In genomic region chr12:46124132-46124847, GRCh38 we compare ENCODE assay signal across 10 cellular contexts.
DNase-seq lines count a peak whose midpoint lies in the region; ATAC-seq and TF ChIP-seq lines count a peak whose summit lies in the region.
"Had no signal": no experiment of that assay in that cellular context is flagged by ENCODE, and none has a peak within 500 bp of the region (broad histone marks: within the 10 kb centered on the region; RNA-seq: fewer than 3 reads in every experiment).

No MANE protein-coding gene starts in this region.

- no peaks in the 10 kb centered on the region for H3K36me3 ChIP-seq in SK-N-MC (ENCODE audit: insufficient read depth, low read length)
- H3K36me3 ChIP-seq in thoracic aorta: no peaks in the 10 kb centered on the region

- H3K9me3 ChIP-seq in SK-N-MC (ENCODE audit: low read depth, low read length): no peaks in the 10 kb centered on the region
- H3K9me3 ChIP-seq in thoracic aorta: no peaks in the 10 kb centered on the region

- H3K4me3 ChIP-seq in SK-N-MC (peak overlapping the region; percentile 70), thoracic aorta (peak overlapping the region; percentile 59)

- H3K4me1 ChIP-seq in thoracic aorta (ENCODE audit: control insufficient read depth in 1 of 2, low read depth in 2 of 2): peaks cover 0 to 13% of the 10 kb centered on the region in 2 donors

- TF ChIP-seq CTCF in thoracic aorta (IDR thresholded peaks at IDR 0.05): no peak

- ATAC-seq in HG02642 (IDR thresholded peaks at IDR 0.05; ENCODE audit: poor library complexity, unreplicated experiment): peak; percentile 5
- ATAC-seq in thoracic aorta (ENCODE audit: insufficient number of reproducible peaks, low FRiP score, low read depth): no peak
- no peak for ATAC-seq in GM21528 (IDR thresholded peaks at IDR 0.05; ENCODE audit: low FRiP score, unreplicated experiment)
- ATAC-seq in HG02870 (IDR thresholded peaks at IDR 0.05; ENCODE audit: unreplicated experiment): no peak

- peak overlapping the region; percentile 73 for H3K9ac ChIP-seq in SK-N-MC (ENCODE audit: insufficient read length)

- DNase-seq in SK-N-MC (ENCODE audit: low read depth, low spot score) (no peak), hepatic stellate cell (ENCODE audit: low spot score) (peak; percentile 12), thoracic aorta (ENCODE audit: low spot score) (no peak), COLO829 (ENCODE audit: low spot score) (no peak), NCI-H1105 (lab: John Stamatoyannopoulos, UW) (no peak)
- DNase-seq: activated B cell treated with CpG ODN at 0.5 μM for 24 hours; activated naive CD8-positive, alpha-beta T cell treated with anti-CD3 and anti-CD28 coated beads, Interleukin-2, amount 10 ng/mL, durations not matched to agents 7 days and 5 days had no signal

- H3K27ac ChIP-seq in SK-N-MC (peak overlapping the region; percentile 77), thoracic aorta (no peak overlapping the region)

- no peaks in the 10 kb centered on the region for H3K27me3 ChIP-seq in thoracic aorta (replicated peaks; ENCODE audit: insufficient read depth)
